8 cellular contexts compared by ENCODE assay signal in genomic region chr19:42396542-42397314, GRCh38. TPM values are rescaled to one million over a fixed set of nuclear protein-coding genes. Genes with fewer than 3 reads are reported as not detected.
A peak's percentile ranks its signal among the peaks of the same experiment; 100 is the strongest.
DNase-seq lines count a peak whose midpoint lies in the region; ATAC-seq and TF ChIP-seq lines count a peak whose summit lies in the region.

No MANE protein-coding gene starts in this region.

- DNase-seq in DMS153 treated with DMSO at 0.1 percent for 48 hours (lab: John Stamatoyannopoulos, UW; ENCODE audit: unreplicated experiment) = peak; percentile 95
- DNase-seq in KBM-7 = peak; percentile 99
- peak; percentile 99 to 100 for DNase-seq in activated T-cell treated with anti-CD3 and anti-CD28 coated beads, Interleukin-2, amount 50 U/mL, for 48 hours
- DNase-seq in stimulated activated CD8-positive, alpha-beta memory T cell treated with anti-CD3 and anti-CD28 coated beads, Interleukin-4, amount 100 ng/mL, for 48 hours = peak; percentile 99

- no peaks in the 10 kb centered on the region for H3K9me3 ChIP-seq in mucosa of stomach (ENCODE audit: control insufficient read depth, low read length)

- H3K4me1 ChIP-seq in mucosa of stomach (ENCODE audit: control insufficient read depth, insufficient read depth, low read length) = peaks cover 18% of the 10 kb centered on the region

- in situ Hi-C loops in KBM-7 (cut with MboI; ENCODE audit: low pct_unique_long_range_greater_than_20kb, low sequenced_read_pairs) = no loop called here

- peak overlapping the region; percentile 79 for H3K9ac ChIP-seq in mucosa of stomach (ENCODE audit: low read length)

- peak; percentile 92 for ATAC-seq in GM21717 (IDR thresholded peaks at IDR 0.05; ENCODE audit: unreplicated experiment)
- ATAC-seq in esophagus mucosa = peak; percentile 91

- H3K36me3 ChIP-seq in mucosa of stomach (ENCODE audit: control insufficient read depth, insufficient read depth, low read length) = no peaks in the 10 kb centered on the region

- peak overlapping the region; percentile 70 for H3K4me3 ChIP-seq in mucosa of stomach (ENCODE audit: low read length)

- peaks cover 4% of the 10 kb centered on the region for H3K27me3 ChIP-seq in mucosa of stomach (ENCODE audit: control insufficient read depth, insufficient read depth, low read length)

TF ChIP-seq in PFSK-1, 5 proteins besides CTCF, POLR2A, EP300 and RAD21:
- TF ChIP-seq FOXP2 (optimal IDR thresholded peaks at IDR 0.05; ENCODE audit: borderline replicate concordance, extremely low read depth, extremely low read length, insufficient read depth) (peak; percentile 76), POLR2AphosphoS5 (IDR thresholded peaks at IDR 0.05; ENCODE audit: low read depth, low read length) (peak; percentile 92), SIN3A (IDR thresholded peaks at IDR 0.05; ENCODE audit: borderline replicate concordance, insufficient read depth, low read length) (no peak)
- TF ChIP-seq, protein P1, sequence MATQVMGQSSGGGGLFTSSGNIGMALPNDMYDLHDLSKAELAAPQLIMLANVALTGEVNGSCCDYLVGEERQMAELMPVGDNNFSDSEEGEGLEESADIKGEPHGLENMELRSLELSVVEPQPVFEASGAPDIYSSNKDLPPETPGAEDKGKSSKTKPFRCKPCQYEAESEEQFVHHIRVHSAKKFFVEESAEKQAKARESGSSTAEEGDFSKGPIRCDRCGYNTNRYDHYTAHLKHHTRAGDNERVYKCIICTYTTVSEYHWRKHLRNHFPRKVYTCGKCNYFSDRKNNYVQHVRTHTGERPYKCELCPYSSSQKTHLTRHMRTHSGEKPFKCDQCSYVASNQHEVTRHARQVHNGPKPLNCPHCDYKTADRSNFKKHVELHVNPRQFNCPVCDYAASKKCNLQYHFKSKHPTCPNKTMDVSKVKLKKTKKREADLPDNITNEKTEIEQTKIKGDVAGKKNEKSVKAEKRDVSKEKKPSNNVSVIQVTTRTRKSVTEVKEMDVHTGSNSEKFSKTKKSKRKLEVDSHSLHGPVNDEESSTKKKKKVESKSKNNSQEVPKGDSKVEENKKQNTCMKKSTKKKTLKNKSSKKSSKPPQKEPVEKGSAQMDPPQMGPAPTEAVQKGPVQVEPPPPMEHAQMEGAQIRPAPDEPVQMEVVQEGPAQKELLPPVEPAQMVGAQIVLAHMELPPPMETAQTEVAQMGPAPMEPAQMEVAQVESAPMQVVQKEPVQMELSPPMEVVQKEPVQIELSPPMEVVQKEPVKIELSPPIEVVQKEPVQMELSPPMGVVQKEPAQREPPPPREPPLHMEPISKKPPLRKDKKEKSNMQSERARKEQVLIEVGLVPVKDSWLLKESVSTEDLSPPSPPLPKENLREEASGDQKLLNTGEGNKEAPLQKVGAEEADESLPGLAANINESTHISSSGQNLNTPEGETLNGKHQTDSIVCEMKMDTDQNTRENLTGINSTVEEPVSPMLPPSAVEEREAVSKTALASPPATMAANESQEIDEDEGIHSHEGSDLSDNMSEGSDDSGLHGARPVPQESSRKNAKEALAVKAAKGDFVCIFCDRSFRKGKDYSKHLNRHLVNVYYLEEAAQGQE (IDR thresholded peaks at IDR 0.05; ENCODE audit: insufficient read depth in 1 of 2, low read depth in 2 of 2, low read length in 2 of 2) = no peak

RNA-seq across cellular contexts. Expression of gene CNFN, which starts 6.6 kb away (rescaled TPM):
- 3.5 TPM for polyA plus RNA-seq in PFSK-1 (2012; ENCODE audit: insufficient read length, low read depth)
- 1,078 TPM for total RNA-seq in esophagus mucosa

RNA-seq across cellular contexts. Expression of gene LIPE, which starts 30.5 kb away (rescaled TPM):
- polyA plus RNA-seq in PFSK-1 (2012; ENCODE audit: insufficient read length, low read depth) = 3.9 TPM
- total RNA-seq in esophagus mucosa = 10.8 TPM

RNA-seq across cellular contexts. Expression of gene CXCL17, which starts 46.0 kb away (rescaled TPM):
- not detected for polyA plus RNA-seq in PFSK-1 (2012; ENCODE audit: insufficient read length, low read depth)
- total RNA-seq in esophagus mucosa = 38.6 TPM

Comparison
In these comparisons a context has a peak if more than half of its experiments do, and no peak if none do; other contexts are left out.
1. Peak in every context shown above with its lines: DNase-seq, ATAC-seq and H3K4me3 ChIP-seq.